In the genomic region with DNA sequence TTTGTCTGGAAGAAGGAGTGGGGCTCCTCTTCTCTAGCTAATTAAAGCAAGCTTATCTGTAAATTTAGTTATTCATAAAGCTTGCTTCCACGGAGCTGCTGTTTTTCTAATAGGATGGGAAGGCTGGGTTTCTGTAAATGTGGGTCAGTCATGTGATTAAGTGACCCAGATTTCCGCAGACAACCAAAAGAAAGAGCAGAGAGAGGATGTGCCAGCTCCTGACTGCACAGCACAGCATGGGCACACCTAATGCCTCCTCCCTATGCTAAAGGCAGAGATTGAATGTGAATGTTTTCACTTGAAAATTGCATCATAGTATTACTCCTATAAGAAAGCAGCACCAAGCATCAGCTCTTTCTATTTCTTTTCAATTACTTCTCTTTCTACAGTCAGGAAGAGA, we compare ENCODE assay signal across 26 cellular contexts.
A peak's percentile ranks its signal among the peaks of the same experiment; 100 is the strongest.
DNase-seq lines count a peak whose midpoint lies in the region; ATAC-seq and TF ChIP-seq lines count a peak whose summit lies in the region.
"Had no signal": no experiment of that assay in that cellular context is flagged by ENCODE, and none has a peak within 500 bp of the region (broad histone marks: within the 10 kb centered on the region; RNA-seq: fewer than 3 reads in every experiment).

No MANE protein-coding gene starts in this region.

- no peak overlapping the region for H2BK20ac ChIP-seq in H9 (ENCODE audit: low read depth, low read length, poor library complexity, severe bottlenecking)

- no peaks in the 10 kb centered on the region for H3K36me3 ChIP-seq in fibroblast of lung (ENCODE audit: control insufficient read depth, insufficient read depth, low read length)
- H3K36me3 ChIP-seq: Peyer's patch, thoracic aorta had no signal

- H3K4me3 Mint-ChIP-seq in WTC11: no peak overlapping the region
- no peak overlapping the region for H3K4me3 Mint-ChIP-seq in activated T-helper 2 cell treated with anti-CD3 and anti-CD28 coated beads, Interferon-gamma antibody, Interleukin-2, Interleukin-4, amounts not matched to agents 10 μg/mL and 5 μg/mL and 100 μg/mL, durations not matched to agents 14 hours and 24 hours and 36 hours (ENCODE audit: low read depth)
- H3K4me3 Mint-ChIP-seq in H9: no peak overlapping the region
- H3K4me3 Mint-ChIP-seq: activated CD4-positive, alpha-beta T cell treated with anti-CD3 and anti-CD28 coated beads for 36 hours; CD14-positive monocyte; naive thymus-derived CD4-positive, alpha-beta T cell; stimulated activated effector memory CD8-positive, alpha-beta T cell treated with anti-CD3 and anti-CD28 coated beads, Interleukin-12 subunit alpha, Interleukin-12 subunit beta, amount 100 ng/mL, for 72 hours had no signal

- H3K27me3 Mint-ChIP-seq in WTC11 (ENCODE audit: low read depth) (no peaks in the 10 kb centered on the region), H9 (ENCODE audit: low read depth) (no peaks in the 10 kb centered on the region)
- no peaks in the 10 kb centered on the region for H3K27me3 Mint-ChIP-seq in activated T-helper 2 cell treated with anti-CD3 and anti-CD28 coated beads, Interferon-gamma antibody, Interleukin-2, Interleukin-4, amounts not matched to agents 10 μg/mL and 5 μg/mL and 100 μg/mL, durations not matched to agents 14 hours and 24 hours and 36 hours (ENCODE audit: low read depth)
- H3K27me3 Mint-ChIP-seq: activated CD4-positive, alpha-beta T cell treated with anti-CD3 and anti-CD28 coated beads for 36 hours; naive thymus-derived CD4-positive, alpha-beta T cell had no signal

- no peaks in the 10 kb centered on the region for H3K9me3 Mint-ChIP-seq in WTC11
- H3K9me3 Mint-ChIP-seq in activated T-helper 2 cell treated with anti-CD3 and anti-CD28 coated beads, Interferon-gamma antibody, Interleukin-2, Interleukin-4, amounts not matched to agents 10 μg/mL and 5 μg/mL and 100 μg/mL, durations not matched to agents 14 hours and 24 hours and 36 hours: no peaks in the 10 kb centered on the region
- H3K9me3 Mint-ChIP-seq in H9: no peaks in the 10 kb centered on the region

- H2AK5ac ChIP-seq in H9 (ENCODE audit: insufficient read length, low read length): no peak overlapping the region

- ATAC-seq in WTC11: peak; percentile 40
- ATAC-seq in omental fat pad (ENCODE audit: low FRiP score): peak; percentile 23
- ATAC-seq in GM19324 (IDR thresholded peaks at IDR 0.05; ENCODE audit: low FRiP score, unreplicated experiment): no peak
- ATAC-seq: activated CD4-positive, alpha-beta T cell treated with anti-CD3 and anti-CD28 coated beads for 36 hours; HepG2; naive thymus-derived CD4-positive, alpha-beta T cell; stimulated activated effector memory CD8-positive, alpha-beta T cell treated with anti-CD3 and anti-CD28 coated beads, Interleukin-12 subunit alpha, Interleukin-12 subunit beta, amount 100 ng/mL, for 72 hours had no signal

- no peak overlapping the region for H4K5ac ChIP-seq in H9 (ENCODE audit: insufficient read length, low read depth, low read length)

- H3K4me1 ChIP-seq in fibroblast of lung (ENCODE audit: control insufficient read depth, extremely low read depth, insufficient read depth, low read length) (peaks cover 20% of the 10 kb centered on the region), H9 (ENCODE audit: insufficient read depth, low read length) (0 out of 2 replicates have a peak, but pooled peaks cover 7% of the 10 kb centered on the region)
- H3K4me1 ChIP-seq: Peyer's patch had no signal

- H3K4me2 ChIP-seq in fibroblast of lung (ENCODE audit: extremely low read depth, insufficient read depth, low read length) (peak overlapping the region; percentile 17), H9 (ENCODE audit: insufficient read depth, insufficient read length, low read length) (no peak overlapping the region)

- H3K9ac ChIP-seq in fibroblast of lung (ENCODE audit: insufficient read depth, low read length) (no peak overlapping the region), H9 (ENCODE audit: extremely low read depth, insufficient read length, low read length) (no peak overlapping the region)

- DNase-seq in Ammon's horn (ENCODE audit: low spot score) (peak; percentile 45), WTC11 (ENCODE audit: low spot score) (no peak), fibroblast of lung (ENCODE audit: low read depth in 2 of 2) (peak; percentile 14 to 28), omental fat pad (ENCODE audit: low spot score) (no peak), NCI-H1694 treated with DMSO at 0.1 percent for 48 hours (lab: John Stamatoyannopoulos, UW) (no peak), H9 (no peak)
- DNase-seq in activated T-helper 2 cell treated with anti-CD3 and anti-CD28 coated beads, Interferon-gamma antibody, Interleukin-2, Interleukin-4, amounts not matched to agents 10 μg/mL and 5 μg/mL and 100 μg/mL, durations not matched to agents 14 hours and 24 hours and 36 hours (ENCODE audit: low spot score): no peak
- DNase-seq: activated CD4-positive, alpha-beta T cell treated with anti-CD3 and anti-CD28 coated beads for 36 hours; activated CD8-positive, alpha-beta memory T cell treated with anti-CD3 and anti-CD28 coated beads, Interleukin-2, amount 50 U/mL, for 4 hours; activated gamma-delta T cell; cortex of kidney; DMS153; naive thymus-derived CD4-positive, alpha-beta T cell; NCI-H1417 treated with DMSO at 0.1 percent for 48 hours; NCI-H2171 treated with DMSO at 0.1 percent for 48 hours; NCI-H82; Peyer's patch; stimulated activated CD4-positive, alpha-beta T cell treated with anti-CD3 and anti-CD28 coated beads, Interleukin-15, amount 100 ng/mL, for 24 hours; T1000 had no signal

- H3K4me1 Mint-ChIP-seq in WTC11: peaks cover 32% of the 10 kb centered on the region
- H3K4me1 Mint-ChIP-seq in activated T-helper 2 cell treated with anti-CD3 and anti-CD28 coated beads, Interferon-gamma antibody, Interleukin-2, Interleukin-4, amounts not matched to agents 10 μg/mL and 5 μg/mL and 100 μg/mL, durations not matched to agents 14 hours and 24 hours and 36 hours (ENCODE audit: low read depth): no peaks in the 10 kb centered on the region
- H3K4me1 Mint-ChIP-seq in H9: peaks cover 22 to 24% of the 10 kb centered on the region in 2 experiments
- H3K4me1 Mint-ChIP-seq: activated CD4-positive, alpha-beta T cell treated with anti-CD3 and anti-CD28 coated beads for 36 hours; CD14-positive monocyte; naive thymus-derived CD4-positive, alpha-beta T cell; stimulated activated effector memory CD8-positive, alpha-beta T cell treated with anti-CD3 and anti-CD28 coated beads, Interleukin-12 subunit alpha, Interleukin-12 subunit beta, amount 100 ng/mL, for 72 hours had no signal

- no peaks in the 10 kb centered on the region for H3K79me2 ChIP-seq in fibroblast of lung (ENCODE audit: control insufficient read depth, insufficient read depth, low read length)
- H3K79me2 ChIP-seq in H9 (ENCODE audit: insufficient read depth, low read length): peaks cover 17% of the 10 kb centered on the region; the same call in 1 of the 2 replicates

- H2BK15ac ChIP-seq in H9 (ENCODE audit: low read depth, low read length): no peak overlapping the region

- no peak overlapping the region for H3K14ac ChIP-seq in H9 (ENCODE audit: insufficient read depth, low read length)

- no peaks in the 10 kb centered on the region for H4K20me1 ChIP-seq in fibroblast of lung (ENCODE audit: control insufficient read depth, extremely low read depth, insufficient read depth, low read length)
- no peaks in the 10 kb centered on the region for H4K20me1 ChIP-seq in H9 (ENCODE audit: control insufficient read depth, insufficient read depth, insufficient read length)

- no peak overlapping the region for H2BK5ac ChIP-seq in H9 (ENCODE audit: insufficient read length, low read length)

- H3K23me2 ChIP-seq in H9 (ENCODE audit: insufficient read length, low read depth, low read length, poor library complexity, severe bottlenecking): no peaks in the 10 kb centered on the region

- H3K79me1 ChIP-seq in H9 (ENCODE audit: insufficient read depth, low read depth, low read length, poor library complexity, severe bottlenecking): no peaks in the 10 kb centered on the region

- no peak overlapping the region for H3K23ac ChIP-seq in H9 (ENCODE audit: insufficient read length, low read depth, low read length)

- no peaks in the 10 kb centered on the region for H3K9me3 ChIP-seq in fibroblast of lung (ENCODE audit: control insufficient read depth, insufficient read depth, low read depth, low read length)
- H3K9me3 ChIP-seq in H9 (ENCODE audit: control insufficient read depth, low read depth, low read length): no peaks in the 10 kb centered on the region
- H3K9me3 ChIP-seq: Peyer's patch, thoracic aorta had no signal

- H3K56ac ChIP-seq in H9 (ENCODE audit: insufficient read length, low read depth, low read length): no peak overlapping the region

- no peak overlapping the region for H3K4ac ChIP-seq in H9 (ENCODE audit: low read depth, low read length)

- H3T11ph ChIP-seq in H9 (ENCODE audit: low read length): no peak overlapping the region

- no peak overlapping the region for H2BK120ac ChIP-seq in H9 (ENCODE audit: low read depth, low read length, poor library complexity, severe bottlenecking)

- H3K18ac ChIP-seq in H9 (ENCODE audit: insufficient read length, low read depth, low read length): no peak overlapping the region

- H4K8ac ChIP-seq in H9 (replicated peaks; ENCODE audit: insufficient read length, low read depth, low read length): no peak overlapping the region

- intact Hi-C loops in activated T-helper 2 cell treated with anti-CD3 and anti-CD28 coated beads, Interferon-gamma antibody, Interleukin-2, Interleukin-4, amounts not matched to agents 10 μg/mL and 5 μg/mL and 100 μg/mL, durations not matched to agents 14 hours and 24 hours and 36 hours (cut with micrococcal nuclease): no loop called here

- POLR2A ChIA-PET in WTC11 (lab: Charles Lee): no interaction called here

- H3K36me3 Mint-ChIP-seq in WTC11 (no peaks in the 10 kb centered on the region), H9 (ENCODE audit: insufficient read depth in 1 of 3, low read depth in 3 of 3) (no peaks in the 10 kb centered on the region; a peak in 1 of 7 replicates)
- no peaks in the 10 kb centered on the region for H3K36me3 Mint-ChIP-seq in activated T-helper 2 cell treated with anti-CD3 and anti-CD28 coated beads, Interferon-gamma antibody, Interleukin-2, Interleukin-4, amounts not matched to agents 10 μg/mL and 5 μg/mL and 100 μg/mL, durations not matched to agents 14 hours and 24 hours and 36 hours (ENCODE audit: low read depth)
- H3K36me3 Mint-ChIP-seq: CD14-positive monocyte; stimulated activated effector memory CD8-positive, alpha-beta T cell treated with anti-CD3 and anti-CD28 coated beads, Interleukin-12 subunit alpha, Interleukin-12 subunit beta, amount 100 ng/mL, for 72 hours had no signal

- CTCF ChIA-PET in WTC11 (lab: Charles Lee): interaction anchor here (0.6 to 1.5 kb wide), 4 partner anchors 13 to 44 kb away, joined by 3 to 8 read pairs (median 3); no protein-coding TSS in a partner anchor

- no peak overlapping the region for H4K91ac ChIP-seq in H9 (ENCODE audit: insufficient read length, low read depth, low read length)

- H3K27ac ChIP-seq in fibroblast of lung (ENCODE audit: insufficient read depth, low read length) (no peak overlapping the region), H9 (ENCODE audit: insufficient read length, low read depth, low read length) (no peak overlapping the region)
- H3K27ac ChIP-seq: Peyer's patch, SK-N-MC, thoracic aorta had no signal

- no CpG with 5 or more reads among the region's 2 CpGs for WGBS in H9 (ENCODE audit: extremely low coverage, insufficient read length, low lambda C conversion rate)

- H3K27me3 ChIP-seq in fibroblast of lung (ENCODE audit: control insufficient read depth, insufficient read depth, low read length) (no peaks in the 10 kb centered on the region), H9 (ENCODE audit: insufficient read depth, low read length) (no peaks in the 10 kb centered on the region)
- H3K27me3 ChIP-seq: Peyer's patch had no signal

- H3K4me3 ChIP-seq in fibroblast of lung (replicated peaks in 1 of 4; ENCODE audit: control extremely low read depth in 1 of 4, insufficient read depth in 1 of 4, low read depth in 3 of 4, low read length in 4 of 4): no peak overlapping the region
- H3K4me3 ChIP-seq: lung, Peyer's patch, SK-N-MC, thoracic aorta had no signal

- TF ChIP-seq CTCF in WTC11 (IDR thresholded peaks at IDR 0.05) (no peak), fibroblast of lung (conservative IDR thresholded peaks at IDR 0.05 in 1 of 2, IDR thresholded peaks at IDR 0.05 in 1 of 2; ENCODE audit: low read depth in 1 of 2, low read length in 2 of 2) (no peak), omental fat pad (IDR thresholded peaks at IDR 0.05) (no peak), H9 (conservative IDR thresholded peaks at IDR 0.05) (no peak)

- no peak overlapping the region for H3K27ac Mint-ChIP-seq in WTC11
- no peak overlapping the region for H3K27ac Mint-ChIP-seq in activated T-helper 2 cell treated with anti-CD3 and anti-CD28 coated beads, Interferon-gamma antibody, Interleukin-2, Interleukin-4, amounts not matched to agents 10 μg/mL and 5 μg/mL and 100 μg/mL, durations not matched to agents 14 hours and 24 hours and 36 hours
- no peak overlapping the region for H3K27ac Mint-ChIP-seq in H9
- H3K27ac Mint-ChIP-seq: activated CD4-positive, alpha-beta T cell treated with anti-CD3 and anti-CD28 coated beads for 36 hours; CD14-positive monocyte; naive thymus-derived CD4-positive, alpha-beta T cell; stimulated activated effector memory CD8-positive, alpha-beta T cell treated with anti-CD3 and anti-CD28 coated beads, Interleukin-12 subunit alpha, Interleukin-12 subunit beta, amount 100 ng/mL, for 72 hours had no signal

- no peak overlapping the region for H2AFZ ChIP-seq in fibroblast of lung (ENCODE audit: low read length)
- H2AFZ ChIP-seq in H9 (ENCODE audit: low read length): no peak overlapping the region

- no peak overlapping the region for H2BK12ac ChIP-seq in H9 (ENCODE audit: insufficient read length, low read depth, low read length)

Comparison
In these comparisons a context has a peak if more than half of its experiments do, and no peak if none do; other contexts are left out.
1. DNase-seq: peak in Ammon's horn (single experiment) and fibroblast of lung (2 of 2); none in WTC11 (single experiment), omental fat pad (single experiment), activated T-helper 2 cell treated with anti-CD3 and anti-CD28 coated beads, Interferon-gamma antibody, Interleukin-2, Interleukin-4, amounts not matched to agents 10 μg/mL and 5 μg/mL and 100 μg/mL, durations not matched to agents 14 hours and 24 hours and 36 hours (single experiment), NCI-H1694 treated with DMSO at 0.1 percent for 48 hours (single experiment) and H9 (single experiment).